13 cellular contexts compared by ENCODE assay signal in the genomic region with DNA sequence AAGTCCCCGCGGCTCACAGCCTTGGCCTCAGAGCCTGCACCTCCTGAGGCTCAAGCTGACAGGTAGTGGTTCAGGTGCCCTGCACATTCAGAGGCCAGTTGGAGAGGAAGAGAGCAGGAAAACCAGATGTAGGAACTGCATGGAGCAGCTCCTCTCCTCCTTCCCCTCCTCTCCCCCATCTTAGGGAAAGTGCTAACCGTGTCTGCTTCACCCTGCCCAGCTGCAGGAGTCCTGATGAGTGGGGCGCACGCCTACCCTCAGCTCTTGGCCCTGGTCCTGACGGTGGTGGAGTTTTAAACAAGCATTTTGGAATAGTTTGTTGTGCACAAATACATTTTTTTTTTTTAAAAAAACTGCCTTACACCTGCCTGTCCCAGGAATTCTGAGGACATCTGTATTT.
"Had no signal": no experiment of that assay in that cellular context is flagged by ENCODE, and none has a peak within 500 bp of the region (broad histone marks: within the 10 kb centered on the region; RNA-seq: fewer than 3 reads in every experiment).

No MANE protein-coding gene starts in this region.

- ATAC-seq: esophagus mucosa; gastrocnemius medialis; naive thymus-derived CD4-positive, alpha-beta T cell; sciatic nerve; stimulated activated naive B cell treated with anti-CD40 and anti-IgM and Interleukin-4, amounts not matched to agents 10 μg/mL and 1 μg/mL and 100 μg/mL, for 72 hours; stimulated activated naive CD8-positive, alpha-beta T cell treated with anti-CD3 and anti-CD28 coated beads, Interleukin-15, amount 100 ng/mL, for 72 hours had no signal

- H3K27ac Mint-ChIP-seq: naive thymus-derived CD4-positive, alpha-beta T cell; stimulated activated naive B cell treated with anti-CD40 and anti-IgM and Interleukin-4, amounts not matched to agents 10 μg/mL and 1 μg/mL and 100 μg/mL, for 72 hours had no signal

- H3K27ac ChIP-seq: gastrocnemius medialis, testis, transverse colon had no signal

- H3K4me1 Mint-ChIP-seq: naive thymus-derived CD4-positive, alpha-beta T cell; stimulated activated naive B cell treated with anti-CD40 and anti-IgM and Interleukin-4, amounts not matched to agents 10 μg/mL and 1 μg/mL and 100 μg/mL, for 72 hours; stimulated activated naive CD8-positive, alpha-beta T cell treated with anti-CD3 and anti-CD28 coated beads, Interleukin-15, amount 100 ng/mL, for 72 hours had no signal

- H3K9me3 Mint-ChIP-seq: nephron progenitor cell had no signal

- DNase-seq: effector memory CD4-positive, alpha-beta T cell; gastrocnemius medialis; naive thymus-derived CD4-positive, alpha-beta T cell; nephron progenitor cell; posterior cingulate gyrus; stimulated activated CD4-positive, alpha-beta T cell treated with anti-CD3 and anti-CD28 coated beads, Interleukin-2, amount 100 ng/mL, for 24 hours; stimulated activated CD4-positive, alpha-beta T cell treated with anti-CD3 and anti-CD28 coated beads, Interleukin-4, amount 100 ng/mL, for 4 hours; stimulated activated naive B cell treated with anti-CD40 and anti-IgM and Interleukin-4, amounts not matched to agents 10 μg/mL and 1 μg/mL and 100 μg/mL, for 72 hours; stimulated activated naive CD8-positive, alpha-beta T cell treated with anti-CD3 and anti-CD28 coated beads, Interleukin-15, amount 100 ng/mL, for 72 hours; transverse colon had no signal

- H3K36me3 ChIP-seq: gastrocnemius medialis, transverse colon had no signal

- H3K4me3 Mint-ChIP-seq: naive thymus-derived CD4-positive, alpha-beta T cell; stimulated activated naive B cell treated with anti-CD40 and anti-IgM and Interleukin-4, amounts not matched to agents 10 μg/mL and 1 μg/mL and 100 μg/mL, for 72 hours; stimulated activated naive CD8-positive, alpha-beta T cell treated with anti-CD3 and anti-CD28 coated beads, Interleukin-15, amount 100 ng/mL, for 72 hours had no signal

- H3K27me3 ChIP-seq: testis, transverse colon had no signal

- H3K9me3 ChIP-seq: gastrocnemius medialis, testis, transverse colon had no signal

- H3K4me3 ChIP-seq: gastrocnemius medialis, testis, transverse colon had no signal

- H3K4me1 ChIP-seq: gastrocnemius medialis, testis, transverse colon had no signal
